In genomic region chr18:8701546-8702118, GRCh38 we compare ENCODE assay signal across 14 cellular contexts.
DNase-seq lines count a peak whose midpoint lies in the region; ATAC-seq lines count a peak whose summit lies in the region.
"Had no signal": no experiment of that assay in that cellular context is flagged by ENCODE, and none has a peak within 500 bp of the region (broad histone marks: within the 10 kb centered on the region; RNA-seq: fewer than 3 reads in every experiment).

No MANE protein-coding gene starts in this region.

- ATAC-seq in HG02938 (IDR thresholded peaks at IDR 0.05; ENCODE audit: unreplicated experiment) (no peak), HG03521 (IDR thresholded peaks at IDR 0.05; ENCODE audit: unreplicated experiment) (no peak)
- ATAC-seq in stimulated activated effector memory CD8-positive, alpha-beta T cell treated with anti-CD3 and anti-CD28 coated beads, Interleukin-12 subunit alpha, Interleukin-12 subunit beta, amount 100 ng/mL, for 72 hours = no peak
- ATAC-seq: esophagus mucosa had no signal

- H3K9me3 Mint-ChIP-seq in stimulated activated effector memory CD8-positive, alpha-beta T cell treated with anti-CD3 and anti-CD28 coated beads, Interleukin-12 subunit alpha, Interleukin-12 subunit beta, amount 100 ng/mL, for 72 hours = no peaks in the 10 kb centered on the region
- H3K9me3 Mint-ChIP-seq: H9 had no signal

- H3K36me3 Mint-ChIP-seq in stimulated activated effector memory CD8-positive, alpha-beta T cell treated with anti-CD3 and anti-CD28 coated beads, Interleukin-12 subunit alpha, Interleukin-12 subunit beta, amount 100 ng/mL, for 72 hours = peaks cover 6% of the 10 kb centered on the region

- peak; percentile 72 for DNase-seq in GM04503 (ENCODE audit: low read depth)
- peak; percentile 7 for DNase-seq in RKO (ENCODE audit: low spot score)
- DNase-seq in fibroblast of gingiva (ENCODE audit: low read depth) = peak; percentile 85
- peak; percentile 78 for DNase-seq in skeletal muscle cell (ENCODE audit: low read depth)
- DNase-seq in activated T-cell treated with anti-CD3 and anti-CD28 coated beads for 4 hours = no peak
- DNase-seq in stimulated activated effector memory CD8-positive, alpha-beta T cell treated with anti-CD3 and anti-CD28 coated beads, Interleukin-12 subunit alpha, Interleukin-12 subunit beta, amount 100 ng/mL, for 72 hours (ENCODE audit: low spot score in 2 of 2) = no peak
- DNase-seq: amygdala, GDM1, H9, left ventricle myocardium inferior, trophoblast cell had no signal

- H3K4me3 Mint-ChIP-seq in stimulated activated effector memory CD8-positive, alpha-beta T cell treated with anti-CD3 and anti-CD28 coated beads, Interleukin-12 subunit alpha, Interleukin-12 subunit beta, amount 100 ng/mL, for 72 hours = no peak overlapping the region
- H3K4me3 Mint-ChIP-seq: H9 had no signal

- peaks cover 13% of the 10 kb centered on the region for H3K4me1 Mint-ChIP-seq in stimulated activated effector memory CD8-positive, alpha-beta T cell treated with anti-CD3 and anti-CD28 coated beads, Interleukin-12 subunit alpha, Interleukin-12 subunit beta, amount 100 ng/mL, for 72 hours

- H3K4me3 ChIP-seq in skeletal muscle cell (ENCODE audit: low read depth, low read length) = no peak overlapping the region
- H3K4me3 ChIP-seq: left ventricle myocardium inferior had no signal

- no peak overlapping the region for H3K27ac Mint-ChIP-seq in stimulated activated effector memory CD8-positive, alpha-beta T cell treated with anti-CD3 and anti-CD28 coated beads, Interleukin-12 subunit alpha, Interleukin-12 subunit beta, amount 100 ng/mL, for 72 hours
- H3K27ac Mint-ChIP-seq: H9 had no signal

Comparison
In these comparisons a context has a peak if more than half of its experiments do, and no peak if none do; other contexts are left out.
1. DNase-seq: peak in GM04503 (single experiment), RKO (single experiment), fibroblast of gingiva (single experiment) and skeletal muscle cell (single experiment); none in activated T-cell treated with anti-CD3 and anti-CD28 coated beads for 4 hours (single experiment) and stimulated activated effector memory CD8-positive, alpha-beta T cell treated with anti-CD3 and anti-CD28 coated beads, Interleukin-12 subunit alpha, Interleukin-12 subunit beta, amount 100 ng/mL, for 72 hours (0 of 2).